ENCODE assay signal across 12 cellular contexts in the genomic region with DNA sequence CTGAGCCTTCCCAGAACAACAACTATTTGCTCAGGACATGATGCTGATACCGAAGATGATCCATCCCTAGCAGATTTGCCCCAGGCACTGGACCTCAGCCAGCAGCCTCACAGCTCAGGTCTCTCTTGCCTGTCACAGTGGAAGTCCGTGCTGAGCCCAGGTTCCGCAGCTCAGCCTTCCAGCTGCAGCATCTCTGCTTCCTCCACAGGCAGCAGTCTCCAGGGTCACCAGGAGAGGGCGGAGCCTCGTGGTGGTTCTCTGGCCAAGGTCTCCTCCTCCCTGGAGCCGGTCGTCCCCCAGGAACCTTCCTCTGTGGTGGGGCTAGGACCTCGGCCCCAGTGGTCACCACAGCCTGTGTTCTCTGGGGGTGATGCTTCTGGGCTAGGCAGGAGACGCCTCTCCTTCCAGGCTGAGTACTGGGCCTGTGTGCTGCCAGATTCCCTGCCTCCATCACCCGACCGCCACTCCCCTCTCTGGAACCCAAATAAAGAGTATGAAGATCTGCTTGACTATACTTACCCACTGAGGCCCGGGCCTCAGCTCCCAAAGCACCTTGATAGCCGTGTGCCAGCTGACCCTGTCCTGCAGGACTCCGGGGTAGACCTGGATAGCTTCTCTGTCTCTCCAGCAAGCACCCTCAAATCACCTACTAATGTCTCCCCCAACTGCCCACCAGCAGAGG. TPM values are rescaled to one million over a fixed set of nuclear protein-coding genes. Genes with fewer than 3 reads are reported as not detected.
DNase-seq lines count a peak whose midpoint lies in the region; ATAC-seq and TF ChIP-seq lines count a peak whose summit lies in the region.
"Had no signal": no experiment of that assay in that cellular context is flagged by ENCODE, and none has a peak within 500 bp of the region (broad histone marks: within the 10 kb centered on the region; RNA-seq: fewer than 3 reads in every experiment).

No MANE protein-coding gene starts in this region.

- intact Hi-C loops in heart right ventricle (cut with DNase I) (loop anchor here in 3 of 10 donors (5.0 to 10.0 kb wide), 3 partner anchors 53 to 503 kb away; no protein-coding TSS in a partner anchor), activated B cell treated with CpG ODN at 0.5 μM for 24 hours (cut with micrococcal nuclease) (no loop called here)

- no peaks in the 10 kb centered on the region for H3K27me3 ChIP-seq in heart right ventricle
- H3K27me3 ChIP-seq in right atrium auricular region = no peaks in the 10 kb centered on the region
- H3K27me3 ChIP-seq in gastroesophageal sphincter = no peaks in the 10 kb centered on the region

- TF ChIP-seq CTCF in heart right ventricle (IDR thresholded peaks at IDR 0.05) = peak in 7 of 9 donors; percentile 18 to 40 (median 31)
- TF ChIP-seq CTCF in right atrium auricular region (IDR thresholded peaks at IDR 0.05) = peak in 1 of 2 donors; percentile 40
- no peak for TF ChIP-seq CTCF in activated B cell treated with CpG ODN at 0.5 μM for 24 hours (IDR thresholded peaks at IDR 0.05)
- TF ChIP-seq CTCF in gastroesophageal sphincter (IDR thresholded peaks at IDR 0.05) = peak in 2 of 4 experiments; percentile 18 to 43
- peak; percentile 42 for TF ChIP-seq CTCF in type B pancreatic cell (conservative IDR thresholded peaks at IDR 0.05)
- TF ChIP-seq CTCF in omental fat pad (IDR thresholded peaks at IDR 0.05) = no peak

- no peak for TF ChIP-seq EP300 in gastroesophageal sphincter (IDR thresholded peaks at IDR 0.05)

- H3K4me3 Mint-ChIP-seq in activated B cell treated with CpG ODN at 0.5 μM for 24 hours (no peak overlapping the region), type B pancreatic cell (no peak overlapping the region)
- H3K4me3 Mint-ChIP-seq: dendritic cell treated with granulocyte-macrophage colony-stimulating factor and Interleukin-4, amounts not matched to agents 40 ng/mL and 50 ng/mL, for 4 days had no signal

- H3K27me3 Mint-ChIP-seq in activated B cell treated with CpG ODN at 0.5 μM for 24 hours = no peaks in the 10 kb centered on the region
- H3K27me3 Mint-ChIP-seq in type B pancreatic cell = no peaks in the 10 kb centered on the region
- H3K27me3 Mint-ChIP-seq: dendritic cell treated with granulocyte-macrophage colony-stimulating factor and Interleukin-4, amounts not matched to agents 40 ng/mL and 50 ng/mL, for 4 days had no signal

- H3K27ac Mint-ChIP-seq in activated B cell treated with CpG ODN at 0.5 μM for 24 hours (peak overlapping the region; percentile 68), type B pancreatic cell (no peak overlapping the region)

- no peak overlapping the region for H3K4me3 ChIP-seq in heart right ventricle
- H3K4me3 ChIP-seq in right atrium auricular region = no peak overlapping the region
- no peak overlapping the region for H3K4me3 ChIP-seq in gastroesophageal sphincter
- H3K4me3 ChIP-seq: HAP-1 had no signal

- peaks cover 0 to 76% (median 27%) of the 10 kb centered on the region in 9 donors for H3K36me3 ChIP-seq in heart right ventricle
- peaks cover 17% of the 10 kb centered on the region for H3K36me3 ChIP-seq in right atrium auricular region
- peaks cover 0 to 58% of the 10 kb centered on the region in 2 donors for H3K36me3 ChIP-seq in gastroesophageal sphincter

- CTCF ChIA-PET in activated B cell treated with CpG ODN at 0.5 μM for 24 hours (lab: Charles Lee) = interaction anchor here (0.6 to 1.9 kb wide), 3 partner anchors 97 to 502 kb away, joined by 3 to 6 read pairs (median 3); no protein-coding TSS in a partner anchor

- H3K36me3 Mint-ChIP-seq in activated B cell treated with CpG ODN at 0.5 μM for 24 hours (ENCODE audit: low read depth) (peaks cover 53% of the 10 kb centered on the region), type B pancreatic cell (peaks cover 6% of the 10 kb centered on the region)

- TF ChIP-seq POLR2A in gastroesophageal sphincter (IDR thresholded peaks at IDR 0.05) = no peak

- no peaks in the 10 kb centered on the region for H3K9me3 Mint-ChIP-seq in activated B cell treated with CpG ODN at 0.5 μM for 24 hours
- no peaks in the 10 kb centered on the region for H3K9me3 Mint-ChIP-seq in type B pancreatic cell
- H3K9me3 Mint-ChIP-seq: dendritic cell treated with granulocyte-macrophage colony-stimulating factor and Interleukin-4, amounts not matched to agents 40 ng/mL and 50 ng/mL, for 4 days had no signal

- H3K4me1 Mint-ChIP-seq in activated B cell treated with CpG ODN at 0.5 μM for 24 hours = peaks cover 32% of the 10 kb centered on the region
- peaks cover 13% of the 10 kb centered on the region for H3K4me1 Mint-ChIP-seq in type B pancreatic cell (ENCODE audit: unreplicated experiment)

- H3K9me3 ChIP-seq in heart right ventricle (no peaks in the 10 kb centered on the region), right atrium auricular region (no peaks in the 10 kb centered on the region), gastroesophageal sphincter (no peaks in the 10 kb centered on the region)
- H3K9me3 ChIP-seq: HAP-1 had no signal

- DNase-seq in heart right ventricle (peak in 1 of 2 donors; percentile 44), right atrium auricular region (ENCODE audit: low spot score) (no peak), activated B cell treated with CpG ODN at 0.5 μM for 24 hours (no peak), type B pancreatic cell (ENCODE audit: extremely low spot score, unreplicated experiment) (no peak), DMS114 treated with DMSO at 0.1 percent for 48 hours (lab: John Stamatoyannopoulos, UW; ENCODE audit: unreplicated experiment) (no peak), omental fat pad (ENCODE audit: low spot score) (no peak), SKM-1 (lab: John Stamatoyannopoulos, UW; ENCODE audit: unreplicated experiment) (no peak)
- DNase-seq: GDM1, T-helper 9 cell had no signal

- H3K27ac ChIP-seq in heart right ventricle = peak overlapping the region in 4 of 10 donors; percentile 18 to 72 (median 64)
- H3K27ac ChIP-seq in right atrium auricular region = no peak overlapping the region
- H3K27ac ChIP-seq in gastroesophageal sphincter = peak overlapping the region in 3 of 4 donors; percentile 51 to 77 (median 67)

- H3K4me1 ChIP-seq in heart right ventricle (peaks cover 27 to 89% (median 69%) of the 10 kb centered on the region in 9 donors), right atrium auricular region (peaks cover 0 to 64% of the 10 kb centered on the region in 2 donors), gastroesophageal sphincter (peaks cover 6 to 89% (median 45%) of the 10 kb centered on the region in 3 donors)
- H3K4me1 ChIP-seq: HAP-1 had no signal

- 68 to 81% methylated on average over 14 of the region's 14 CpGs for WGBS in heart right ventricle, 2 donors
- 33 to 51% methylated on average over 1 to 4 of the region's 14 CpGs for WGBS in gastroesophageal sphincter (ENCODE audit: low coverage in 1 of 2), 2 donors

- ATAC-seq in heart right ventricle (peak in 1 of 8 donors; percentile 18), activated B cell treated with CpG ODN at 0.5 μM for 24 hours (ENCODE audit: low read depth) (no peak), gastroesophageal sphincter (no peak), omental fat pad (ENCODE audit: low FRiP score) (no peak)

- POLR2A ChIA-PET in activated B cell treated with CpG ODN at 0.5 μM for 24 hours (lab: Charles Lee) = interaction anchor here (1.4 to 1.7 kb wide), 3 partner anchors 12 to 54 kb away, joined by 3 to 6 read pairs (median 3); partner anchors contain the start of gene CEP68

RNA-seq across cellular contexts. Expression of gene CEP68, which starts 15.4 kb away (rescaled TPM):
- total RNA-seq in heart right ventricle (10 to 100 TPM; 12.5 to 28.4 (median 23.1) TPM), right atrium auricular region (10 to 100 TPM; 12.5 to 12.7 TPM), activated B cell treated with CpG ODN at 0.5 μM for 24 hours (16.6 and 17.9 TPM in 2 replicates), gastroesophageal sphincter (10 to 100 TPM; 26.3 to 48.9 (median 30.3) TPM), type B pancreatic cell (ENCODE audit: low replicate concordance) (8.3 and 21.5 TPM in 2 replicates), omental fat pad (10 to 100 TPM in 3 of 4 donors, 1 to 10 TPM in 1; 9.7 to 67.3 (median 21.3) TPM)
- polyA plus RNA-seq in heart right ventricle = 10 to 100 TPM in 1 of 2 donors, 1 to 10 TPM in 1; 4.3 to 10.0 TPM

RNA-seq across cellular contexts. Expression of gene RAB1A, which starts 58.3 kb away (rescaled TPM):
- total RNA-seq in heart right ventricle = 100 to 1,000 TPM; 103 to 148 (median 117) TPM
- polyA plus RNA-seq in heart right ventricle = 100 to 1,000 TPM in 1 of 2 donors, 10 to 100 TPM in 1; 77.8 to 165 TPM
- 10 to 100 TPM; 69.6 to 73.8 TPM for total RNA-seq in right atrium auricular region
- total RNA-seq in activated B cell treated with CpG ODN at 0.5 μM for 24 hours = 45.0 and 46.4 TPM in 2 replicates
- 10 to 100 TPM; 67.7 to 89.4 (median 79.5) TPM for total RNA-seq in gastroesophageal sphincter
- total RNA-seq in type B pancreatic cell (ENCODE audit: low replicate concordance) = 128 and 201 TPM in 2 replicates
- total RNA-seq in omental fat pad = 100 to 1,000 TPM; 100 to 177 (median 113) TPM

Comparison
In these comparisons a context has a peak if more than half of its experiments do, and no peak if none do; other contexts are left out.
1. H3K27ac ChIP-seq: peak in gastroesophageal sphincter (3 of 4); none in right atrium auricular region (0 of 2).
2. CTCF ChIP-seq: peak in heart right ventricle (7 of 9) and type B pancreatic cell (single experiment); none in activated B cell treated with CpG ODN at 0.5 μM for 24 hours (single experiment) and omental fat pad (0 of 3).